In genomic region chr2:65121-65520, GRCh38 we compare ENCODE assay signal across 1 cellular context.
TF ChIP-seq lines count a peak whose summit lies in the region.

No MANE protein-coding gene starts in this region.

TF ChIP-seq in WTC11, 78 proteins besides CTCF, POLR2A, EP300 and RAD21 (continued from another document):
- no peak for TF ChIP-seq ERG (CRISPR knock-in tag; IDR thresholded peaks at IDR 0.05)
- TF ChIP-seq ZNF232 (CRISPR knock-in tag; IDR thresholded peaks at IDR 0.05): no peak
- TF ChIP-seq RELA (CRISPR knock-in tag; IDR thresholded peaks at IDR 0.05; ENCODE audit: borderline replicate concordance): no peak
- TF ChIP-seq ZNF423 (CRISPR knock-in tag; IDR thresholded peaks at IDR 0.05): no peak
- TF ChIP-seq IRF1 (CRISPR knock-in tag; IDR thresholded peaks at IDR 0.05): no peak
- TF ChIP-seq ETV6 (CRISPR knock-in tag; IDR thresholded peaks at IDR 0.05): no peak
- no peak for TF ChIP-seq ZNF317 (CRISPR knock-in tag; IDR thresholded peaks at IDR 0.05; ENCODE audit: borderline replicate concordance, low read depth)
- no peak for TF ChIP-seq NR2C2 (CRISPR knock-in tag; IDR thresholded peaks at IDR 0.05)
